ENCODE assay signal across 12 cellular contexts in genomic region chrX:140050906-140051305, GRCh38.
A peak's percentile ranks its signal among the peaks of the same experiment; 100 is the strongest.
DNase-seq lines count a peak whose midpoint lies in the region; ATAC-seq and TF ChIP-seq lines count a peak whose summit lies in the region.
"Had no signal": no experiment of that assay in that cellular context is flagged by ENCODE, and none has a peak within 500 bp of the region (broad histone marks: within the 10 kb centered on the region; RNA-seq: fewer than 3 reads in every experiment).

No MANE protein-coding gene starts in this region.

- no peaks in the 10 kb centered on the region for H3K36me3 ChIP-seq in left ventricle myocardium inferior
- no peaks in the 10 kb centered on the region for H3K36me3 ChIP-seq in PC-3 (ENCODE audit: low read depth, low read length)
- no peaks in the 10 kb centered on the region for H3K36me3 ChIP-seq in upper lobe of right lung
- no peaks in the 10 kb centered on the region for H3K36me3 ChIP-seq in psoas muscle (ENCODE audit: insufficient read depth in 1 of 2, low read depth in 1 of 2)
- H3K36me3 ChIP-seq: tibial artery had no signal

- H3K27ac ChIP-seq in left ventricle myocardium inferior (replicated peaks) (no peak overlapping the region), right cardiac atrium (ENCODE audit: low read length) (no peak overlapping the region), PC-3 (ENCODE audit: low read length) (no peak overlapping the region), upper lobe of right lung (no peak overlapping the region), psoas muscle (no peak overlapping the region)
- H3K27ac ChIP-seq: tibial artery had no signal

- no peaks in the 10 kb centered on the region for H3K79me2 ChIP-seq in PC-3 (ENCODE audit: low read length)

- no peaks in the 10 kb centered on the region for H3K9me3 ChIP-seq in left ventricle myocardium inferior (replicated peaks)
- H3K9me3 ChIP-seq in right cardiac atrium (ENCODE audit: control insufficient read depth, low read length) = no peaks in the 10 kb centered on the region
- H3K9me3 ChIP-seq in PC-3 (ENCODE audit: low read length) = no peaks in the 10 kb centered on the region
- no peaks in the 10 kb centered on the region for H3K9me3 ChIP-seq in upper lobe of right lung
- no peaks in the 10 kb centered on the region for H3K9me3 ChIP-seq in psoas muscle
- H3K9me3 ChIP-seq: tibial artery had no signal

- intact Hi-C loops in left ventricle myocardium inferior (cut with micrococcal nuclease) = no loop called here
- intact Hi-C loops in right cardiac atrium (cut with DNase I) = loop anchor here in 2 of 4 donors (10.0 kb wide), 2 partner anchors 94 to 614 kb away; no protein-coding TSS in a partner anchor
- intact Hi-C loops in PC-3 (cut with micrococcal nuclease) = loop anchor here (1.0 to 10.0 kb wide), 3 partner anchors 454 to 682 kb away; partner anchors contain the start of gene SOX3
- intact Hi-C loops in upper lobe of right lung (cut with DNase I) = no loop called here
- intact Hi-C loops in psoas muscle (cut with DNase I) = no loop called here

- ATAC-seq in right cardiac atrium (no peak), PC-3 (no peak), upper lobe of right lung (no peak), HG02852 (IDR thresholded peaks at IDR 0.05; ENCODE audit: unreplicated experiment) (no peak), psoas muscle (no peak)

- no TSS peak for BruUV-seq in PC-3 (replicated peaks; lab: Mats Ljungman, UMichigan)

- no peak overlapping the region for H3K9ac ChIP-seq in PC-3 (ENCODE audit: low read length)

- no peaks in the 10 kb centered on the region for H4K20me1 ChIP-seq in PC-3 (ENCODE audit: low read length)

- H3K27me3 ChIP-seq in left ventricle myocardium inferior (ENCODE audit: low read depth) = peaks cover 3% of the 10 kb centered on the region
- H3K27me3 ChIP-seq in right cardiac atrium (ENCODE audit: control insufficient read depth, insufficient read depth) = no peaks in the 10 kb centered on the region
- peaks cover 19% of the 10 kb centered on the region for H3K27me3 ChIP-seq in PC-3 (ENCODE audit: low read length)
- H3K27me3 ChIP-seq in upper lobe of right lung = no peaks in the 10 kb centered on the region
- H3K27me3 ChIP-seq in psoas muscle (ENCODE audit: insufficient read depth in 3 of 3, low read length in 2 of 3) = no peaks in the 10 kb centered on the region
- H3K27me3 ChIP-seq: tibial artery had no signal

- no peak overlapping the region for H2AFZ ChIP-seq in PC-3 (ENCODE audit: low read length)

- DNase-seq in left ventricle myocardium inferior = no peak
- DNase-seq in right cardiac atrium = no peak
- peak; percentile 29 for DNase-seq in PC-3
- peak; percentile 3 for DNase-seq in fibroblast of villous mesenchyme (ENCODE audit: low read depth)
- DNase-seq in upper lobe of right lung = no peak
- DNase-seq in activated CD4-positive, CD25-positive, alpha-beta regulatory T cell treated with anti-CD3 and anti-CD28 coated beads, Interleukin-2, amount 50 U/mL, for 72 hours = no peak
- DNase-seq in psoas muscle = no peak
- DNase-seq: activated CD4-positive, alpha-beta T cell treated with anti-CD3 and anti-CD28 coated beads for 4 hours; anterior cingulate cortex; kidney glomerular epithelial cell; tibial artery had no signal

- POLR2A ChIA-PET in PC-3 (lab: Charles Lee; ENCODE audit: unreplicated experiment) = no interaction called here

- H3K4me3 ChIP-seq in left ventricle myocardium inferior = no peak overlapping the region
- H3K4me3 ChIP-seq in right cardiac atrium (ENCODE audit: low read length) = no peak overlapping the region
- no peak overlapping the region for H3K4me3 ChIP-seq in PC-3 (ENCODE audit: low read length)
- H3K4me3 ChIP-seq in fibroblast of villous mesenchyme (ENCODE audit: low read depth, low read length) = no peak overlapping the region
- no peak overlapping the region for H3K4me3 ChIP-seq in upper lobe of right lung
- H3K4me3 ChIP-seq in psoas muscle = no peak overlapping the region
- H3K4me3 ChIP-seq: tibial artery had no signal

- no peaks in the 10 kb centered on the region for H3K4me1 ChIP-seq in left ventricle myocardium inferior
- H3K4me1 ChIP-seq in right cardiac atrium (ENCODE audit: control insufficient read depth, insufficient read depth, low read length) = no peaks in the 10 kb centered on the region
- no peaks in the 10 kb centered on the region for H3K4me1 ChIP-seq in PC-3 (ENCODE audit: insufficient read depth, low read length)
- no peaks in the 10 kb centered on the region for H3K4me1 ChIP-seq in upper lobe of right lung
- no peaks in the 10 kb centered on the region for H3K4me1 ChIP-seq in psoas muscle
- H3K4me1 ChIP-seq: tibial artery had no signal

- H3F3A ChIP-seq in PC-3 (ENCODE audit: low read length, unreplicated experiment) = no peaks in the 10 kb centered on the region

- TF ChIP-seq CTCF in left ventricle myocardium inferior (IDR thresholded peaks at IDR 0.05; ENCODE audit: borderline replicate concordance) (peak; percentile 30), PC-3 (conservative IDR thresholded peaks at IDR 0.05; ENCODE audit: low read depth, low read length) (peak; percentile 60), fibroblast of villous mesenchyme (IDR thresholded peaks at IDR 0.05; ENCODE audit: insufficient read depth, low read depth, low read length) (peak; percentile 25), upper lobe of right lung (IDR thresholded peaks at IDR 0.05) (peak; percentile 15), psoas muscle (IDR thresholded peaks at IDR 0.05) (no peak)

- no peak overlapping the region for H3K4me2 ChIP-seq in PC-3 (ENCODE audit: low read length)

- H3K9me2 ChIP-seq in PC-3 (replicated peaks; ENCODE audit: low read length) = no peaks in the 10 kb centered on the region

- CTCF ChIA-PET in PC-3 (lab: Charles Lee) = no interaction called here

Comparison
In these comparisons a context has a peak if more than half of its experiments do, and no peak if none do; other contexts are left out.
1. DNase-seq: peak in PC-3 (single experiment) and fibroblast of villous mesenchyme (single experiment); none in left ventricle myocardium inferior (single experiment), right cardiac atrium (0 of 3), upper lobe of right lung (single experiment), activated CD4-positive, CD25-positive, alpha-beta regulatory T cell treated with anti-CD3 and anti-CD28 coated beads, Interleukin-2, amount 50 U/mL, for 72 hours (single experiment) and psoas muscle (0 of 2).